Comparison of ENCODE assay signal across 8 cellular contexts in genomic region chr1:230867903-230868735, GRCh38. TPM values are rescaled to one million over a fixed set of nuclear protein-coding genes. Genes with fewer than 3 reads are reported as not detected.
DNase-seq lines count a peak whose midpoint lies in the region; ATAC-seq and FAIRE-seq lines count a peak whose summit lies in the region.

A gene with protein sequence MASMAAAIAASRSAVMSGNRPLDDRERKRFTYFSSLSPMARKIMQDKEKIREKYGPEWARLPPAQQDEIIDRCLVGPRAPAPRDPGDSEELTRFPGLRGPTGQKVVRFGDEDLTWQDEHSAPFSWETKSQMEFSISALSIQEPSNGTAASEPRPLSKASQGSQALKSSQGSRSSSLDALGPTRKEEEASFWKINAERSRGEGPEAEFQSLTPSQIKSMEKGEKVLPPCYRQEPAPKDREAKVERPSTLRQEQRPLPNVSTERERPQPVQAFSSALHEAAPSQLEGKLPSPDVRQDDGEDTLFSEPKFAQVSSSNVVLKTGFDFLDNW (minus strand): TSS chr1:230868521. CDS start chr1:230868512, 9 bp downstream.

- peak within 1 kb of the TSS; percentile 87 for H3K9ac ChIP-seq in rectal smooth muscle tissue (ENCODE audit: low read length)

- H3K27ac ChIP-seq in adipose tissue (ENCODE audit: low read depth, low read length) (peak within 1 kb of the TSS; percentile 3), rectal smooth muscle tissue (ENCODE audit: low read depth, low read length) (peak within 1 kb of the TSS; percentile 71)

- H3K4me3 ChIP-seq in rectal smooth muscle tissue (ENCODE audit: low read length): peak within 1 kb of the TSS; percentile 95

- peaks cover 26% of the 10 kb centered on the region for H3K4me1 ChIP-seq in rectal smooth muscle tissue (ENCODE audit: control insufficient read depth, insufficient read depth, low read length)

- H3K36me3 ChIP-seq in rectal smooth muscle tissue (ENCODE audit: control insufficient read depth, insufficient read depth, low read length): no peaks in the 10 kb centered on the region

- intact Hi-C loops in left ventricle myocardium superior (cut with micrococcal nuclease): loop anchor here (10.0 kb wide), 1 partner anchor 63 kb away; no protein-coding TSS in a partner anchor

- ATAC-seq in GM21447 (IDR thresholded peaks at IDR 0.05; ENCODE audit: unreplicated experiment) (peak; percentile 89), left ventricle myocardium superior (peak; percentile 92)

- no peak for FAIRE-seq in urothelium cell line (lab: Jason Lieb, UNC)

- H3K27me3 ChIP-seq in rectal smooth muscle tissue (ENCODE audit: control insufficient read depth, insufficient read depth, low read length): no peaks in the 10 kb centered on the region

- DNase-seq in DMS153 (lab: John Stamatoyannopoulos, UW) (peak; percentile 51), HuH-7 (ENCODE audit: low spot score) (peak; percentile 85), SW480 (ENCODE audit: low spot score) (peak; percentile 41), left ventricle myocardium superior (peak; percentile 86), urothelium cell line (ENCODE audit: low spot score) (peak; percentile 81)

- 0 to 1% (median 0%) methylated on average over 48 to 96 of the region's 96 CpGs for WGBS in adipose tissue, 3 donors

RNA-seq across cellular contexts. Expression of the gene that starts here (rescaled TPM):
- 10 to 100 TPM; 11.8 to 19.2 (median 15.0) TPM for polyA plus RNA-seq in adipose tissue
- 49.8 TPM for total RNA-seq in left ventricle myocardium superior

Comparison
In these comparisons a context has a peak if more than half of its experiments do, and no peak if none do; other contexts are left out.
1. Peak in every context shown above with its lines: DNase-seq, ATAC-seq, H3K4me3 ChIP-seq and H3K27ac ChIP-seq.